8 cellular contexts compared by ENCODE assay signal in genomic region chr3:146250449-146251382, GRCh38. TPM values are rescaled to one million over a fixed set of nuclear protein-coding genes. Genes with fewer than 3 reads are reported as not detected.
DNase-seq lines count a peak whose midpoint lies in the region; ATAC-seq, FAIRE-seq and TF ChIP-seq lines count a peak whose summit lies in the region.

Gene PLSCR4 (minus strand): TSS chr3:146251105. CDS start chr3:146222071, 29,034 bp downstream.

- H3K36me3 Mint-ChIP-seq in natural killer cell, result no peaks in the 10 kb centered on the region

- TF ChIP-seq CTCF in D721Med (IDR thresholded peaks at IDR 0.05; ENCODE audit: insufficient read depth, missing control alignments) (no peak), GM20000 (IDR thresholded peaks at IDR 0.05; ENCODE audit: extremely low read depth, missing control alignments) (no peak), LNCaP clone FGC (IDR thresholded peaks at IDR 0.05; ENCODE audit: control insufficient read depth, extremely low read depth, insufficient read depth) (no peak), natural killer cell (IDR thresholded peaks at IDR 0.05) (no peak)

- ATAC-seq in natural killer cell, result peak; percentile 30 to 55 (median 38)
- no peak for ATAC-seq in GM19455 (IDR thresholded peaks at IDR 0.05; ENCODE audit: unreplicated experiment)

- H3K27ac Mint-ChIP-seq in natural killer cell, result no peak within 1 kb of the TSS

- peaks cover 0 to 19% of the 10 kb centered on the region in 2 donors for H3K27me3 Mint-ChIP-seq in natural killer cell (ENCODE audit: low read depth in 2 of 2)

- H3K4me1 Mint-ChIP-seq in natural killer cell, result peaks cover 0 to 11% of the 10 kb centered on the region in 2 donors

- DNase-seq in D721Med (ENCODE audit: insufficient read length, low spot score), result peak; percentile 16
- DNase-seq in GM20000 (ENCODE audit: low spot score), result peak; percentile 45
- DNase-seq in LNCaP clone FGC (ENCODE audit: low read depth), result no peak
- DNase-seq in activated naive CD4-positive, alpha-beta T cell treated with anti-CD3 and anti-CD28 coated beads, Interleukin-2, amount 50 U/mL, for 16 hours, result peak; percentile 9
- DNase-seq in foreskin melanocyte, result peak; percentile 44
- DNase-seq in natural killer cell, result no peak
- DNase-seq in NCI-H187 treated with DMSO at 0.1 percent for 48 hours (lab: John Stamatoyannopoulos, UW), result no peak

- FAIRE-seq in D721Med (lab: Jason Lieb, UNC), result no peak

- intact Hi-C loops in natural killer cell (cut with micrococcal nuclease), result no loop called here

- H3K4me3 Mint-ChIP-seq in natural killer cell, result peak within 1 kb of the TSS; percentile 75

- no peaks in the 10 kb centered on the region for H3K9me3 Mint-ChIP-seq in natural killer cell

- H3K4me3 ChIP-seq in LNCaP clone FGC (ENCODE audit: low read depth, low read length), result peak within 1 kb of the TSS; percentile 40

RNA-seq across cellular contexts. Expression of gene PLSCR4, which starts in this region (rescaled TPM):
- under 1 TPM in 2 of 3 donors, not detected in 1; 0.11 to 0.21 TPM for total RNA-seq in natural killer cell

Comparison
In these comparisons a context has a peak if more than half of its experiments do, and no peak if none do; other contexts are left out.
1. Peak in ATAC-seq in natural killer cell; RNA of the gene not detected or under 1 TPM.
2. DNase-seq: peak in D721Med (single experiment), GM20000 (single experiment), activated naive CD4-positive, alpha-beta T cell treated with anti-CD3 and anti-CD28 coated beads, Interleukin-2, amount 50 U/mL, for 16 hours (single experiment) and foreskin melanocyte (single experiment); none in LNCaP clone FGC (single experiment), natural killer cell (single experiment) and NCI-H187 treated with DMSO at 0.1 percent for 48 hours (single experiment).